ENCODE assay signal across 1 cellular context in genomic region chr2:144349674-144350073, GRCh38.
TF ChIP-seq lines count a peak whose summit lies in the region.

No MANE protein-coding gene starts in this region.

TF ChIP-seq in GM12891, 5 proteins besides CTCF, POLR2A, EP300 and RAD21:
- no peak for TF ChIP-seq POU2F2 (IDR thresholded peaks at IDR 0.05; ENCODE audit: low read depth, low read length)
- no peak for TF ChIP-seq SPI1 (IDR thresholded peaks at IDR 0.05; ENCODE audit: low read depth, low read length)
